In genomic region chr13:99039718-99040280, GRCh38 we compare ENCODE assay signal across 1 cellular context.
A peak's percentile ranks its signal among the peaks of the same experiment; 100 is the strongest.
TF ChIP-seq lines count a peak whose summit lies in the region.

No MANE protein-coding gene starts in this region.

TF ChIP-seq in H1, 55 proteins besides CTCF, POLR2A, EP300 and RAD21:
- TF ChIP-seq KDM1A (IDR thresholded peaks at IDR 0.05; ENCODE audit: borderline replicate concordance, low read length) (peak; percentile 71; the same call in 1 of the 2 replicates), BCL11A (IDR thresholded peaks at IDR 0.05; ENCODE audit: low read depth in 2 of 2, low read length in 2 of 2) (no peak)
